Comparison of ENCODE assay signal across 14 cellular contexts in genomic region chr15:62099171-62099601, GRCh38. TPM values are rescaled to one million over a fixed set of nuclear protein-coding genes. Genes with fewer than 3 reads are reported as not detected.
DNase-seq lines count a peak whose midpoint lies in the region; ATAC-seq and TF ChIP-seq lines count a peak whose summit lies in the region.
"Had no signal": no experiment of that assay in that cellular context is flagged by ENCODE, and none has a peak within 500 bp of the region (broad histone marks: within the 10 kb centered on the region; RNA-seq: fewer than 3 reads in every experiment).

No MANE protein-coding gene starts in this region.

- no peaks in the 10 kb centered on the region for H3F3A ChIP-seq in PC-3 (ENCODE audit: low read length, unreplicated experiment)

- peak overlapping the region; percentile 22 for H3K9ac ChIP-seq in PC-3 (ENCODE audit: low read length)

- H3K36me3 Mint-ChIP-seq in activated CD4-positive, alpha-beta T cell treated with anti-CD3 and anti-CD28 coated beads for 36 hours (ENCODE audit: low read depth) = no peaks in the 10 kb centered on the region
- H3K36me3 Mint-ChIP-seq in activated CD4-positive, alpha-beta T cell treated with anti-CD3 and anti-CD28 coated beads, Interleukin-2, amount 10 ng/mL, durations not matched to agents 7 days and 5 days (ENCODE audit: low read depth) = no peaks in the 10 kb centered on the region
- H3K36me3 Mint-ChIP-seq: naive B cell had no signal

- no TSS peak for BruUV-seq in PC-3 (replicated peaks; lab: Mats Ljungman, UMichigan)

- peak; percentile 78 for ATAC-seq in activated CD4-positive, alpha-beta T cell treated with anti-CD3 and anti-CD28 coated beads for 36 hours
- ATAC-seq in PC-3 (peak; percentile 87), esophagus mucosa (peak; percentile 65)
- ATAC-seq: Right ventricle myocardium inferior had no signal

- H4K20me1 ChIP-seq in PC-3 (ENCODE audit: low read length) = no peaks in the 10 kb centered on the region

- H3K27me3 ChIP-seq in PC-3 (ENCODE audit: low read length) (no peaks in the 10 kb centered on the region), H7 (ENCODE audit: control insufficient read depth, insufficient read depth, low read length) (no peaks in the 10 kb centered on the region; the same call in 1 of the 2 replicates)

- no peak for DNase-seq in activated CD4-positive, alpha-beta T cell treated with anti-CD3 and anti-CD28 coated beads for 36 hours
- no peak for DNase-seq in activated CD4-positive, alpha-beta T cell treated with anti-CD3 and anti-CD28 coated beads, Interleukin-2, amount 10 ng/mL, durations not matched to agents 7 days and 5 days
- DNase-seq in PC-3 = peak; percentile 74
- peak; percentile 89 for DNase-seq in stromal cell of bone marrow (ENCODE audit: low read depth)
- DNase-seq in H7 = no peak
- DNase-seq in NCI-H187 treated with DMSO at 0.1 percent for 48 hours (lab: John Stamatoyannopoulos, UW) = no peak
- DNase-seq in OCI-M1 (lab: John Stamatoyannopoulos, UW) = no peak
- DNase-seq: central memory CD4-positive, alpha-beta T cell; hippocampal formation; naive B cell; NCI-H2029; small intestine had no signal

- H3K4me1 ChIP-seq in PC-3 (ENCODE audit: insufficient read depth, low read length) = peaks cover 7% of the 10 kb centered on the region

- peak overlapping the region; percentile 59 for H3K27ac ChIP-seq in PC-3 (ENCODE audit: low read length)

- H3K4me2 ChIP-seq in PC-3 (ENCODE audit: low read length) = peak overlapping the region; percentile 61

- POLR2A ChIA-PET in activated CD4-positive, alpha-beta T cell treated with anti-CD3 and anti-CD28 coated beads for 36 hours (lab: Charles Lee) = interaction anchor here (0.8 kb wide), 1 partner anchor 20 kb away, joined by 3 read pairs; no protein-coding TSS in a partner anchor
- POLR2A ChIA-PET in activated CD4-positive, alpha-beta T cell treated with anti-CD3 and anti-CD28 coated beads, Interleukin-2, amount 10 ng/mL, durations not matched to agents 7 days and 5 days (lab: Charles Lee) = no interaction called here
- POLR2A ChIA-PET in PC-3 (lab: Charles Lee; ENCODE audit: unreplicated experiment) = no interaction called here

- intact Hi-C loops in activated CD4-positive, alpha-beta T cell treated with anti-CD3 and anti-CD28 coated beads for 36 hours (cut with DNase I, micrococcal nuclease) = no loop called here
- intact Hi-C loops in PC-3 (cut with micrococcal nuclease) = loop anchor here (1.0 kb wide), 1 partner anchor 25 kb away; no protein-coding TSS in a partner anchor

- peaks cover 12% of the 10 kb centered on the region for H3K27me3 Mint-ChIP-seq in activated CD4-positive, alpha-beta T cell treated with anti-CD3 and anti-CD28 coated beads for 36 hours
- peaks cover 4% of the 10 kb centered on the region for H3K27me3 Mint-ChIP-seq in activated CD4-positive, alpha-beta T cell treated with anti-CD3 and anti-CD28 coated beads, Interleukin-2, amount 10 ng/mL, durations not matched to agents 7 days and 5 days

- CTCF ChIA-PET in activated CD4-positive, alpha-beta T cell treated with anti-CD3 and anti-CD28 coated beads for 36 hours (lab: Charles Lee) = interaction anchor here (1.0 to 2.1 kb wide), 2 partner anchors 9 to 208 kb away, joined by 3 to 5 read pairs; no protein-coding TSS in a partner anchor
- CTCF ChIA-PET in activated CD4-positive, alpha-beta T cell treated with anti-CD3 and anti-CD28 coated beads, Interleukin-2, amount 10 ng/mL, durations not matched to agents 7 days and 5 days (lab: Charles Lee) = interaction anchor here (0.9 kb wide), 1 partner anchor 11 kb away, joined by 3 read pairs; no protein-coding TSS in a partner anchor
- CTCF ChIA-PET in PC-3 (lab: Charles Lee) = no interaction called here

- H3K27ac Mint-ChIP-seq in activated CD4-positive, alpha-beta T cell treated with anti-CD3 and anti-CD28 coated beads for 36 hours = no peak overlapping the region
- no peak overlapping the region for H3K27ac Mint-ChIP-seq in activated CD4-positive, alpha-beta T cell treated with anti-CD3 and anti-CD28 coated beads, Interleukin-2, amount 10 ng/mL, durations not matched to agents 7 days and 5 days
- H3K27ac Mint-ChIP-seq: naive B cell had no signal

- H3K4me3 Mint-ChIP-seq in activated CD4-positive, alpha-beta T cell treated with anti-CD3 and anti-CD28 coated beads for 36 hours = no peak overlapping the region
- no peak overlapping the region for H3K4me3 Mint-ChIP-seq in activated CD4-positive, alpha-beta T cell treated with anti-CD3 and anti-CD28 coated beads, Interleukin-2, amount 10 ng/mL, durations not matched to agents 7 days and 5 days
- H3K4me3 Mint-ChIP-seq: naive B cell had no signal

- no peaks in the 10 kb centered on the region for H3K9me3 ChIP-seq in PC-3 (ENCODE audit: low read length)

- H3K9me3 Mint-ChIP-seq in activated CD4-positive, alpha-beta T cell treated with anti-CD3 and anti-CD28 coated beads for 36 hours (ENCODE audit: low read depth) = no peaks in the 10 kb centered on the region
- H3K9me3 Mint-ChIP-seq in activated CD4-positive, alpha-beta T cell treated with anti-CD3 and anti-CD28 coated beads, Interleukin-2, amount 10 ng/mL, durations not matched to agents 7 days and 5 days = no peaks in the 10 kb centered on the region

- H3K9me2 ChIP-seq in PC-3 (replicated peaks; ENCODE audit: low read length) = no peaks in the 10 kb centered on the region

- no peak for TF ChIP-seq CTCF in PC-3 (conservative IDR thresholded peaks at IDR 0.05; ENCODE audit: low read depth, low read length)

- H3K79me2 ChIP-seq in PC-3 (ENCODE audit: low read length) = no peaks in the 10 kb centered on the region

- H3K4me3 ChIP-seq in PC-3 (ENCODE audit: low read length) = peak overlapping the region; percentile 22; the same call in 1 of the 2 replicates
- no peak overlapping the region for H3K4me3 ChIP-seq in H7 (ENCODE audit: insufficient read depth, low read depth, low read length)

- H3K36me3 ChIP-seq in PC-3 (ENCODE audit: low read depth, low read length) (no peaks in the 10 kb centered on the region), H7 (replicated peaks; ENCODE audit: control insufficient read depth, insufficient read depth, low read length) (no peaks in the 10 kb centered on the region)

- H3K4me1 Mint-ChIP-seq in activated CD4-positive, alpha-beta T cell treated with anti-CD3 and anti-CD28 coated beads for 36 hours = no peaks in the 10 kb centered on the region
- H3K4me1 Mint-ChIP-seq in activated CD4-positive, alpha-beta T cell treated with anti-CD3 and anti-CD28 coated beads, Interleukin-2, amount 10 ng/mL, durations not matched to agents 7 days and 5 days = no peaks in the 10 kb centered on the region
- H3K4me1 Mint-ChIP-seq: naive B cell had no signal

- peak overlapping the region; percentile 56; the same call in 1 of the 2 replicates for H2AFZ ChIP-seq in PC-3 (ENCODE audit: low read length)

RNA-seq across cellular contexts. Expression of gene C2CD4A, which starts 32.4 kb away (rescaled TPM):
- under 1 TPM; 0.61 to 0.73 TPM for total RNA-seq in activated CD4-positive, alpha-beta T cell treated with anti-CD3 and anti-CD28 coated beads for 36 hours
- total RNA-seq in activated CD4-positive, alpha-beta T cell treated with anti-CD3 and anti-CD28 coated beads, Interleukin-2, amount 10 ng/mL, durations not matched to agents 7 days and 5 days = not detected
- total RNA-seq in PC-3 (2014; rRNA removed) = 0.11 and 0.52 TPM in 2 replicates
- total RNA-seq in esophagus mucosa = 0.44 TPM
- not detected in 2 replicates for total RNA-seq in H7 (2014; rRNA removed; shearing (Covaris generic))
- total RNA-seq: Right ventricle myocardium inferior had no signal

RNA-seq across cellular contexts. Expression of gene VPS13C, which starts 38.9 kb away (rescaled TPM):
- total RNA-seq in activated CD4-positive, alpha-beta T cell treated with anti-CD3 and anti-CD28 coated beads for 36 hours = 10 to 100 TPM; 40.1 to 47.2 TPM
- total RNA-seq in activated CD4-positive, alpha-beta T cell treated with anti-CD3 and anti-CD28 coated beads, Interleukin-2, amount 10 ng/mL, durations not matched to agents 7 days and 5 days = 10 to 100 TPM; 80.4 to 88.0 TPM
- total RNA-seq in PC-3 (2014; rRNA removed) (11.3 and 11.4 TPM in 2 replicates), esophagus mucosa (13.3 TPM)
- total RNA-seq in H7 (2014; rRNA removed; shearing (Covaris generic)) = 6.5 and 9.7 TPM in 2 replicates

Comparison
In these comparisons a context has a peak if more than half of its experiments do, and no peak if none do; other contexts are left out.
1. DNase-seq: peak in PC-3 (single experiment) and stromal cell of bone marrow (single experiment); none in activated CD4-positive, alpha-beta T cell treated with anti-CD3 and anti-CD28 coated beads for 36 hours (single experiment), activated CD4-positive, alpha-beta T cell treated with anti-CD3 and anti-CD28 coated beads, Interleukin-2, amount 10 ng/mL, durations not matched to agents 7 days and 5 days (single experiment), H7 (single experiment), NCI-H187 treated with DMSO at 0.1 percent for 48 hours (single experiment) and OCI-M1 (single experiment).
2. Peak in every context shown above with its lines, with median percentiles within 50 percentile points of each other: ATAC-seq.